ENCODE assay signal across 9 cellular contexts in genomic region chr17:7703584-7704574, GRCh38. TPM values are rescaled to one million over a fixed set of nuclear protein-coding genes. Genes with fewer than 3 reads are reported as not detected.
DNase-seq lines count a peak whose midpoint lies in the region; ATAC-seq and TF ChIP-seq lines count a peak whose summit lies in the region.
"Had no signal": no experiment of that assay in that cellular context is flagged by ENCODE, and none has a peak within 500 bp of the region (broad histone marks: within the 10 kb centered on the region; RNA-seq: fewer than 3 reads in every experiment).

No MANE protein-coding gene starts in this region.

- H3K79me2 ChIP-seq in osteoblast (ENCODE audit: insufficient read depth, low read length), result no peaks in the 10 kb centered on the region

- H3K4me3 ChIP-seq in Panc1 (ENCODE audit: low read depth in 2 of 2, low read length in 2 of 2) (peak overlapping the region; percentile 44 to 54), osteoblast (ENCODE audit: insufficient read depth, low read length) (peak overlapping the region; percentile 59)

- no peaks in the 10 kb centered on the region for H3K27me3 ChIP-seq in Panc1 (ENCODE audit: control insufficient read depth, insufficient read depth, low read length)
- H3K27me3 ChIP-seq in osteoblast (ENCODE audit: insufficient read depth, low read length), result peaks cover 40% of the 10 kb centered on the region
- H3K27me3 ChIP-seq: SJCRH30 had no signal

- no peak overlapping the region for H2AFZ ChIP-seq in osteoblast (ENCODE audit: low read length)

- ATAC-seq in Panc1, result peak; percentile 42; the same call in 1 of the 2 replicates
- ATAC-seq in esophagus mucosa, result peak; percentile 4
- no peak for ATAC-seq in HG03095 (IDR thresholded peaks at IDR 0.05; ENCODE audit: unreplicated experiment)

- intact Hi-C loops in Panc1 (cut with micrococcal nuclease; ENCODE audit: unreplicated experiment), result no loop called here

- BruUV-seq in Panc1 (replicated peaks; lab: Mats Ljungman, UMichigan), result no TSS peak

- CTCF ChIA-PET in Panc1 (lab: Charles Lee), result interaction anchor here (0.6 kb wide), 3 partner anchors 14 to 407 kb away, joined by 3 to 6 read pairs (median 5); no protein-coding TSS in a partner anchor

- no peaks in the 10 kb centered on the region for H4K20me1 ChIP-seq in osteoblast (ENCODE audit: insufficient read depth, low read length)

- H3K9me3 ChIP-seq in Panc1 (ENCODE audit: control insufficient read depth, insufficient read depth, low read depth, low read length) (no peaks in the 10 kb centered on the region), osteoblast (ENCODE audit: low read depth, low read length) (no peaks in the 10 kb centered on the region)
- H3K9me3 ChIP-seq: SJCRH30 had no signal

- H3K4me1 ChIP-seq in Panc1 (ENCODE audit: control insufficient read depth, insufficient read depth, low read length), result peaks cover 12% of the 10 kb centered on the region; the same call in 1 of the 2 replicates
- H3K4me1 ChIP-seq in osteoblast (ENCODE audit: insufficient read depth, low read length), result peaks cover 11% of the 10 kb centered on the region
- H3K4me1 ChIP-seq: SJCRH30 had no signal

- DNase-seq in NCI-H1417 (lab: John Stamatoyannopoulos, UW), result peak; percentile 62 to 89 (median 71)
- no peak for DNase-seq in NCI-H1417 treated with DMSO at 0.1 percent for 48 hours (lab: John Stamatoyannopoulos, UW)
- no peak for DNase-seq in Panc1 (ENCODE audit: low read depth, low spot score)
- DNase-seq in osteoblast (ENCODE audit: insufficient read length, low spot score, missing footprints), result no peak
- DNase-seq in GM13977 (ENCODE audit: low spot score), result no peak
- DNase-seq in NCI-H446 treated with DMSO at 0.1 percent for 48 hours (lab: John Stamatoyannopoulos, UW), result no peak

- H3K27ac ChIP-seq in Panc1 (ENCODE audit: low read length) (no peak overlapping the region), osteoblast (ENCODE audit: low read depth, low read length) (no peak overlapping the region)
- H3K27ac ChIP-seq: SJCRH30 had no signal

- in situ Hi-C loops in Panc1 (cut with HindIII; ENCODE audit: low pct_unique_long_range_greater_than_20kb, low sequenced_read_pairs), result no loop called here
- in situ Hi-C loops in GM13977 (cut with MboI; ENCODE audit: low pct_unique_long_range_greater_than_20kb, low sequenced_read_pairs, unreplicated experiment), result no loop called here

- TF ChIP-seq CTCF in Panc1 (IDR thresholded peaks at IDR 0.05) (no peak), osteoblast (IDR thresholded peaks at IDR 0.05; ENCODE audit: extremely low read depth, low read depth, low read length) (no peak), GM13977 (IDR thresholded peaks at IDR 0.05; ENCODE audit: extremely low read depth, insufficient read depth, missing control alignments) (no peak)

- POLR2A ChIA-PET in Panc1 (lab: Charles Lee), result interaction anchor here (0.5 kb wide), 1 partner anchor 158 kb away, joined by 4 read pairs; no protein-coding TSS in a partner anchor

- H3K36me3 ChIP-seq in Panc1 (ENCODE audit: control insufficient read depth, insufficient read depth, low read length) (no peaks in the 10 kb centered on the region), osteoblast (ENCODE audit: insufficient read depth, low read length) (peaks cover 5% of the 10 kb centered on the region)
- H3K36me3 ChIP-seq: SJCRH30 had no signal

- peak overlapping the region; percentile 73 for H3K4me2 ChIP-seq in osteoblast (ENCODE audit: insufficient read depth, low read length)

RNA-seq across cellular contexts. Expression of gene EFNB3, which starts 1.1 kb away (rescaled TPM):
- 2.5 TPM for total RNA-seq in Panc1 (2021; ENCODE audit: unreplicated experiment)
- 2.7 TPM for polyA plus RNA-seq in Panc1 (2012; ENCODE audit: insufficient read length)
- total RNA-seq in esophagus mucosa, result 1.6 TPM
- total RNA-seq in osteoblast, result 1.8 and 2.7 TPM in 2 replicates

RNA-seq across cellular contexts. Expression of gene DNAH2, which starts 13.7 kb away (rescaled TPM):
- total RNA-seq in Panc1 (2021; ENCODE audit: unreplicated experiment), result 0.13 TPM
- 0.13 TPM for polyA plus RNA-seq in Panc1 (2012; ENCODE audit: insufficient read length)
- 0.04 TPM for total RNA-seq in esophagus mucosa
- total RNA-seq in osteoblast, result under 0.01 and 0.88 TPM in 2 replicates
- total RNA-seq: SJCRH30 had no signal

RNA-seq across cellular contexts. Expression of gene WRAP53, which starts 15.6 kb away (rescaled TPM):
- total RNA-seq in Panc1 (2021; ENCODE audit: unreplicated experiment) (27.0 TPM), esophagus mucosa (8.5 TPM), osteoblast (3.5 and 4.3 TPM in 2 replicates)
- 36.6 TPM for polyA plus RNA-seq in Panc1 (2012; ENCODE audit: insufficient read length)

RNA-seq across cellular contexts. Expression of gene TP53, which starts 16.6 kb away (rescaled TPM):
- total RNA-seq in Panc1 (2021; ENCODE audit: unreplicated experiment), result 129 TPM
- polyA plus RNA-seq in Panc1 (2012; ENCODE audit: insufficient read length), result 147 TPM
- 74.1 TPM for total RNA-seq in esophagus mucosa
- total RNA-seq in osteoblast, result 63.9 and 71.3 TPM in 2 replicates

RNA-seq across cellular contexts. Expression of gene ATP1B2, which starts 53.2 kb away (rescaled TPM):
- 0.08 TPM for total RNA-seq in Panc1 (2021; ENCODE audit: unreplicated experiment)
- not detected for polyA plus RNA-seq in Panc1 (2012; ENCODE audit: insufficient read length)
- total RNA-seq in esophagus mucosa, result 0.36 TPM
- total RNA-seq in osteoblast, result under 0.01 TPM in 1 of 2 replicates, not detected in the other

Comparison
In these comparisons a context has a peak if more than half of its experiments do, and no peak if none do; other contexts are left out.
1. DNase-seq: peak in NCI-H1417 (3 of 3); none in NCI-H1417 treated with DMSO at 0.1 percent for 48 hours (single experiment), Panc1 (single experiment), osteoblast (single experiment), GM13977 (single experiment) and NCI-H446 treated with DMSO at 0.1 percent for 48 hours (single experiment).